In genomic region chr2:8487461-8487932, GRCh38 we compare ENCODE assay signal across 7 cellular contexts.
A peak's percentile ranks its signal among the peaks of the same experiment; 100 is the strongest.
DNase-seq lines count a peak whose midpoint lies in the region; ATAC-seq lines count a peak whose summit lies in the region.

No MANE protein-coding gene starts in this region.

- intact Hi-C loops in sciatic nerve (cut with DNase I), result no loop called here

- peak in 45 of 58 donors; percentile 12 to 78 (median 48) for DNase-seq in anterior cingulate cortex (lab: John Stamatoyannopoulos, UW)
- DNase-seq in sciatic nerve (ENCODE audit: low spot score), result peak; percentile 49
- DNase-seq in NCI-H1694 treated with DMSO at 0.1 percent for 48 hours (lab: John Stamatoyannopoulos, UW), result no peak
- no peak for DNase-seq in NCI-H1092 (lab: John Stamatoyannopoulos, UW)
- no peak for DNase-seq in NCI-H187 treated with DMSO at 0.1 percent for 48 hours (lab: John Stamatoyannopoulos, UW)

- ATAC-seq in GM19372 (IDR thresholded peaks at IDR 0.05; ENCODE audit: low read depth, unreplicated experiment) (peak; percentile 12), HG03060 (IDR thresholded peaks at IDR 0.05; ENCODE audit: low read depth, unreplicated experiment) (peak; percentile 7), sciatic nerve (peak; percentile 49)

Comparison
In these comparisons a context has a peak if more than half of its experiments do, and no peak if none do; other contexts are left out.
1. DNase-seq: peak in anterior cingulate cortex (45 of 58) and sciatic nerve (single experiment); none in NCI-H1694 treated with DMSO at 0.1 percent for 48 hours (single experiment), NCI-H1092 (single experiment) and NCI-H187 treated with DMSO at 0.1 percent for 48 hours (single experiment).
2. Peak in every context shown above with its lines, with median percentiles within 50 percentile points of each other: ATAC-seq.